Comparison of ENCODE assay signal across 26 cellular contexts in genomic region chr10:82668266-82668665, GRCh38.
DNase-seq lines count a peak whose midpoint lies in the region; ATAC-seq and TF ChIP-seq lines count a peak whose summit lies in the region.
"Had no signal": no experiment of that assay in that cellular context is flagged by ENCODE, and none has a peak within 500 bp of the region (broad histone marks: within the 10 kb centered on the region; RNA-seq: fewer than 3 reads in every experiment).

No MANE protein-coding gene starts in this region.

- TF ChIP-seq POLR2A in breast epithelium (IDR thresholded peaks at IDR 0.05), result no peak

- H3K36me3 Mint-ChIP-seq in MCF 10A (ENCODE audit: insufficient read depth, unreplicated experiment), result no peaks in the 10 kb centered on the region
- H3K36me3 Mint-ChIP-seq: activated naive CD8-positive, alpha-beta T cell treated with anti-CD3 and anti-CD28 coated beads, Interleukin-2, amount 10 ng/mL, durations not matched to agents 7 days and 5 days; memory B cell had no signal

- no peak for TF ChIP-seq CTCF in MCF 10A (IDR thresholded peaks at IDR 0.05; ENCODE audit: unreplicated experiment)
- no peak for TF ChIP-seq CTCF in breast epithelium (IDR thresholded peaks at IDR 0.05)
- TF ChIP-seq CTCF in ascending aorta (IDR thresholded peaks at IDR 0.05), result no peak
- TF ChIP-seq CTCF in thoracic aorta (IDR thresholded peaks at IDR 0.05), result no peak
- no peak for TF ChIP-seq CTCF in left lung (IDR thresholded peaks at IDR 0.05)

- peaks cover 2% of the 10 kb centered on the region for H3K4me1 Mint-ChIP-seq in MCF 10A (ENCODE audit: insufficient read depth, unreplicated experiment)
- H3K4me1 Mint-ChIP-seq: activated naive CD8-positive, alpha-beta T cell treated with anti-CD3 and anti-CD28 coated beads, Interleukin-2, amount 10 ng/mL, durations not matched to agents 7 days and 5 days; B cell; memory B cell; naive thymus-derived CD4-positive, alpha-beta T cell had no signal

- no TSS peak for BruUV-seq in MCF 10A (replicated peaks; lab: Mats Ljungman, UMichigan)

- CTCF ChIA-PET in MCF 10A (lab: Yijun Ruan, JAX), result interaction anchor here (0.6 kb wide), 1 partner anchor 127 kb away, joined by 3 read pairs; no protein-coding TSS in a partner anchor

- DNase-seq in MCF 10A (ENCODE audit: unreplicated experiment) (peak; percentile 66), breast epithelium (ENCODE audit: low spot score in 2 of 2) (no peak), ascending aorta (ENCODE audit: low spot score in 2 of 2) (no peak), fibroblast of the conjunctiva (ENCODE audit: low read depth) (peak; percentile 36), thoracic aorta (ENCODE audit: low spot score) (no peak), GM19238 (ENCODE audit: insufficient read length, low spot score) (no peak), hippocampal formation (lab: John Stamatoyannopoulos, UW) (no peak), left lung (no peak)
- DNase-seq: activated CD8-positive, alpha-beta memory T cell treated with anti-CD3 and anti-CD28 coated beads, Interleukin-2, amount 50 U/mL, for 4 hours; activated naive CD8-positive, alpha-beta T cell treated with anti-CD3 and anti-CD28 coated beads, Interleukin-2, amount 10 ng/mL, durations not matched to agents 7 days and 5 days; central memory CD4-positive, alpha-beta T cell; COR-L47; DND-41; Karpas-422; naive thymus-derived CD4-positive, alpha-beta T cell; NCI-H1048; NCI-H2029 treated with DMSO at 0.1 percent for 48 hours; NCI-H345; PC-9; right cardiac atrium; upper lobe of left lung had no signal

- H3K27ac ChIP-seq in breast epithelium (no peak overlapping the region), ascending aorta (peak overlapping the region; percentile 51 to 53), thoracic aorta (peak overlapping the region; percentile 43 to 52), left lung (no peak overlapping the region)
- H3K27ac ChIP-seq: 22Rv1, PC-9, upper lobe of left lung had no signal

- intact Hi-C loops in MCF 10A (cut with micrococcal nuclease) (no loop called here), breast epithelium (cut with DNase I; ENCODE audit: low total_unique reads) (no loop called here), ascending aorta (cut with DNase I) (no loop called here), left lung (cut with DNase I) (no loop called here)

- no peaks in the 10 kb centered on the region for H3K27me3 Mint-ChIP-seq in MCF 10A (ENCODE audit: insufficient read depth, unreplicated experiment)
- H3K27me3 Mint-ChIP-seq: activated naive CD8-positive, alpha-beta T cell treated with anti-CD3 and anti-CD28 coated beads, Interleukin-2, amount 10 ng/mL, durations not matched to agents 7 days and 5 days; B cell; memory B cell; naive thymus-derived CD4-positive, alpha-beta T cell had no signal

- H3K9me3 ChIP-seq in breast epithelium (no peaks in the 10 kb centered on the region), ascending aorta (no peaks in the 10 kb centered on the region), thoracic aorta (no peaks in the 10 kb centered on the region), left lung (no peaks in the 10 kb centered on the region)
- H3K9me3 ChIP-seq: upper lobe of left lung had no signal

- H3K9me3 Mint-ChIP-seq in MCF 10A (ENCODE audit: unreplicated experiment), result no peaks in the 10 kb centered on the region

- POLR2A ChIA-PET in MCF 10A (lab: Yijun Ruan, JAX), result interaction anchor here (0.7 kb wide), 1 partner anchor 278 kb away, joined by 3 read pairs; no protein-coding TSS in a partner anchor

- H3K4me3 Mint-ChIP-seq in MCF 10A (ENCODE audit: unreplicated experiment), result no peak overlapping the region
- H3K4me3 Mint-ChIP-seq: activated naive CD8-positive, alpha-beta T cell treated with anti-CD3 and anti-CD28 coated beads, Interleukin-2, amount 10 ng/mL, durations not matched to agents 7 days and 5 days; B cell; memory B cell; naive thymus-derived CD4-positive, alpha-beta T cell; T-helper 2 cell treated with Interferon-gamma antibody and Interleukin-4, amounts not matched to agents 5 μg/mL and 100 μg/mL, for 36 hours had no signal

- H3K4me1 ChIP-seq in breast epithelium (no peaks in the 10 kb centered on the region), ascending aorta (peaks cover 0 to 11% of the 10 kb centered on the region in 2 donors), thoracic aorta (ENCODE audit: control insufficient read depth in 1 of 2, low read depth in 2 of 2) (peaks cover 11 to 26% of the 10 kb centered on the region in 2 donors), left lung (no peaks in the 10 kb centered on the region)
- H3K4me1 ChIP-seq: upper lobe of left lung had no signal

- H3K27ac Mint-ChIP-seq in MCF 10A (ENCODE audit: low read depth, unreplicated experiment), result no peak overlapping the region
- H3K27ac Mint-ChIP-seq: activated naive CD8-positive, alpha-beta T cell treated with anti-CD3 and anti-CD28 coated beads, Interleukin-2, amount 10 ng/mL, durations not matched to agents 7 days and 5 days; activated T-helper 2 cell treated with anti-CD3 and anti-CD28 coated beads, Interferon-gamma antibody, Interleukin-2, Interleukin-4, amounts not matched to agents 10 μg/mL and 5 μg/mL and 100 μg/mL, durations not matched to agents 14 hours and 24 hours and 36 hours; B cell; memory B cell; naive thymus-derived CD4-positive, alpha-beta T cell; T-helper 2 cell treated with Interferon-gamma antibody and Interleukin-4, amounts not matched to agents 5 μg/mL and 100 μg/mL, for 36 hours had no signal

- H3K36me3 ChIP-seq in breast epithelium (no peaks in the 10 kb centered on the region), ascending aorta (no peaks in the 10 kb centered on the region), thoracic aorta (no peaks in the 10 kb centered on the region), left lung (no peaks in the 10 kb centered on the region)
- H3K36me3 ChIP-seq: upper lobe of left lung had no signal

- ATAC-seq in thoracic aorta (ENCODE audit: insufficient number of reproducible peaks, low FRiP score, low read depth), result no peak
- ATAC-seq in left lung, result no peak
- ATAC-seq: naive thymus-derived CD4-positive, alpha-beta T cell; right cardiac atrium had no signal

- H3K4me3 ChIP-seq in breast epithelium (no peak overlapping the region), ascending aorta (no peak overlapping the region), thoracic aorta (peak overlapping the region; percentile 30), left lung (no peak overlapping the region)
- H3K4me3 ChIP-seq: PC-9, upper lobe of left lung had no signal

- H3K27me3 ChIP-seq in breast epithelium (no peaks in the 10 kb centered on the region), ascending aorta (no peaks in the 10 kb centered on the region), thoracic aorta (replicated peaks; ENCODE audit: insufficient read depth) (no peaks in the 10 kb centered on the region), left lung (no peaks in the 10 kb centered on the region)
- H3K27me3 ChIP-seq: upper lobe of left lung had no signal

Comparison
In these comparisons a context has a peak if more than half of its experiments do, and no peak if none do; other contexts are left out.
1. DNase-seq: peak in MCF 10A (single experiment) and fibroblast of the conjunctiva (single experiment); none in breast epithelium (0 of 2), ascending aorta (0 of 2), thoracic aorta (single experiment), GM19238 (single experiment), hippocampal formation (0 of 2) and left lung (0 of 2).
2. H3K27ac ChIP-seq: peak in ascending aorta (2 of 2) and thoracic aorta (2 of 2); none in breast epithelium (0 of 2) and left lung (0 of 2).